In genomic region chr6:144710207-144710606, GRCh38 we compare ENCODE assay signal across 12 cellular contexts.
A peak's percentile ranks its signal among the peaks of the same experiment; 100 is the strongest.
DNase-seq lines count a peak whose midpoint lies in the region; ATAC-seq and TF ChIP-seq lines count a peak whose summit lies in the region.
"Had no signal": no experiment of that assay in that cellular context is flagged by ENCODE, and none has a peak within 500 bp of the region (broad histone marks: within the 10 kb centered on the region; RNA-seq: fewer than 3 reads in every experiment).

No MANE protein-coding gene starts in this region.

- H3K4ac ChIP-seq in IMR-90 (ENCODE audit: low read depth, low read length), result no peak overlapping the region

- H2AK5ac ChIP-seq in IMR-90 (ENCODE audit: low read depth, low read length), result no peak overlapping the region

- peak overlapping the region; percentile 43; the same call in 1 of the 2 replicates for H2BK120ac ChIP-seq in IMR-90 (ENCODE audit: low read depth, low read length)

- no peaks in the 10 kb centered on the region for H3K9me3 ChIP-seq in AG04450 (ENCODE audit: control insufficient read depth, insufficient read depth, low read length)
- no peaks in the 10 kb centered on the region for H3K9me3 ChIP-seq in IMR-90 (ENCODE audit: control insufficient read depth, insufficient read depth, low read length)
- no peaks in the 10 kb centered on the region for H3K9me3 ChIP-seq in breast epithelium
- H3K9me3 ChIP-seq in adrenal gland (replicated peaks in 1 of 3), result no peaks in the 10 kb centered on the region
- no peaks in the 10 kb centered on the region for H3K9me3 ChIP-seq in MM.1S (replicated peaks; ENCODE audit: insufficient read depth, low read length)
- H3K9me3 ChIP-seq: BLaER1 treated with 17β-estradiol and CSF1 and Interleukin-3, amounts not matched to agents 10 nM and 100 nM had no signal

- H3K27me3 ChIP-seq in AG04450 (ENCODE audit: control insufficient read depth, insufficient read depth, low read length), result no peaks in the 10 kb centered on the region
- H3K27me3 ChIP-seq in IMR-90 (ENCODE audit: control insufficient read depth, insufficient read depth, low read length), result no peaks in the 10 kb centered on the region
- no peaks in the 10 kb centered on the region for H3K27me3 ChIP-seq in breast epithelium
- H3K27me3 ChIP-seq in adrenal gland, result no peaks in the 10 kb centered on the region
- H3K27me3 ChIP-seq in MM.1S (replicated peaks; ENCODE audit: insufficient read depth, low read length), result no peaks in the 10 kb centered on the region
- H3K27me3 ChIP-seq: BLaER1 treated with 17β-estradiol and CSF1 and Interleukin-3, amounts not matched to agents 10 nM and 100 nM had no signal

- no peaks in the 10 kb centered on the region for H3K9me3 Mint-ChIP-seq in T-helper 2 cell treated with Interferon-gamma antibody and Interleukin-4, amounts not matched to agents 5 μg/mL and 100 μg/mL, for 36 hours
- H3K9me3 Mint-ChIP-seq in activated CD8-positive, alpha-beta T cell treated with anti-CD3 and anti-CD28 coated beads, Interleukin-2, amount 10 ng/mL, durations not matched to agents 7 days and 5 days (ENCODE audit: insufficient read depth), result no peaks in the 10 kb centered on the region
- H3K9me3 Mint-ChIP-seq: activated T-cell treated with anti-CD3 and anti-CD28 coated beads, Interleukin-2, amount 50 U/mL, for 72 hours; central memory CD8-positive, alpha-beta T cell had no signal

- H3F3A ChIP-seq in MM.1S (ENCODE audit: insufficient read depth, low read length), result peaks cover 12% of the 10 kb centered on the region

- no peak for TF ChIP-seq RAD21 in IMR-90 (IDR thresholded peaks at IDR 0.05; ENCODE audit: low read length)

- H2BK15ac ChIP-seq in IMR-90 (ENCODE audit: low read depth, low read length), result no peak overlapping the region

- no peak overlapping the region for H3K14ac ChIP-seq in IMR-90 (replicated peaks; ENCODE audit: low read depth, low read length)

- H3K4me2 ChIP-seq in IMR-90 (ENCODE audit: low read depth, low read length), result no peak overlapping the region
- H3K4me2 ChIP-seq in MM.1S (ENCODE audit: low read depth, low read length), result no peak overlapping the region
- H3K4me2 ChIP-seq: BLaER1 treated with 17β-estradiol and CSF1 and Interleukin-3, amounts not matched to agents 10 nM and 100 nM had no signal

- no peak overlapping the region for H2AK9ac ChIP-seq in IMR-90 (replicated peaks; ENCODE audit: low read depth, low read length, poor library complexity)

- no peak for TF ChIP-seq POLR2A in IMR-90 (IDR thresholded peaks at IDR 0.05; ENCODE audit: low read depth, low read length)
- TF ChIP-seq POLR2A in breast epithelium (IDR thresholded peaks at IDR 0.05), result no peak
- TF ChIP-seq POLR2A in adrenal gland (IDR thresholded peaks at IDR 0.05), result no peak

- H3K79me2 ChIP-seq in MM.1S (ENCODE audit: low read length), result no peaks in the 10 kb centered on the region

- H4K20me1 ChIP-seq in IMR-90 (ENCODE audit: insufficient read depth, low read length) (no peaks in the 10 kb centered on the region), MM.1S (ENCODE audit: insufficient read depth, low read length) (no peaks in the 10 kb centered on the region)

- DNase-seq in AG04450 (ENCODE audit: low read depth, low spot score) (peak; percentile 42), IMR-90 (peak; percentile 90), breast epithelium (ENCODE audit: low spot score in 2 of 2) (peak in 1 of 2 donors; percentile 40), iris pigment epithelial cell (ENCODE audit: low read depth) (peak; percentile 94), adrenal gland (no peak), MM.1S (no peak)
- no peak for DNase-seq in T-helper 2 cell treated with Interferon-gamma antibody and Interleukin-4, amounts not matched to agents 5 μg/mL and 100 μg/mL, for 36 hours (ENCODE audit: low spot score)
- DNase-seq in activated CD8-positive, alpha-beta T cell treated with anti-CD3 and anti-CD28 coated beads, Interleukin-2, amount 10 ng/mL, durations not matched to agents 7 days and 5 days, result no peak
- DNase-seq: activated T-cell treated with anti-CD3 and anti-CD28 coated beads, Interleukin-2, amount 50 U/mL, for 72 hours; NCI-H2029 treated with DMSO at 0.1 percent for 48 hours had no signal

- ATAC-seq in IMR-90 (ENCODE audit: low read depth), result peak; percentile 97
- ATAC-seq in activated CD8-positive, alpha-beta T cell treated with anti-CD3 and anti-CD28 coated beads, Interleukin-2, amount 10 ng/mL, durations not matched to agents 7 days and 5 days, result no peak

- no peak overlapping the region for H3K23ac ChIP-seq in IMR-90 (ENCODE audit: low read depth, low read length)

- no peak overlapping the region for H3K27ac ChIP-seq in AG04450 (ENCODE audit: low read depth, low read length)
- no peak overlapping the region for H3K27ac ChIP-seq in IMR-90 (ENCODE audit: insufficient read depth, low read length)
- peak overlapping the region; percentile 13 to 75 for H3K27ac ChIP-seq in breast epithelium
- H3K27ac ChIP-seq in adrenal gland, result no peak overlapping the region
- H3K27ac ChIP-seq in MM.1S (ENCODE audit: low read length), result no peak overlapping the region
- H3K27ac ChIP-seq: BLaER1 treated with 17β-estradiol and CSF1 and Interleukin-3, amounts not matched to agents 10 nM and 100 nM had no signal

- peaks cover 3 to 8% of the 10 kb centered on the region in 2 experiments; a peak in 2 of 4 replicates for H3K79me1 ChIP-seq in IMR-90 (ENCODE audit: low read depth in 1 of 2, low read length in 2 of 2)

- H3K9me2 ChIP-seq in MM.1S (replicated peaks; ENCODE audit: insufficient read depth, low read length), result no peaks in the 10 kb centered on the region

- no peak overlapping the region for H4K5ac ChIP-seq in IMR-90 (ENCODE audit: low read depth, low read length)

- no peak overlapping the region for H2AFZ ChIP-seq in IMR-90 (replicated peaks; ENCODE audit: low read length, poor library complexity)
- no peak overlapping the region for H2AFZ ChIP-seq in MM.1S (ENCODE audit: low read length)

- no peaks in the 10 kb centered on the region for H3K27me3 Mint-ChIP-seq in T-helper 2 cell treated with Interferon-gamma antibody and Interleukin-4, amounts not matched to agents 5 μg/mL and 100 μg/mL, for 36 hours (ENCODE audit: low read depth)
- no peaks in the 10 kb centered on the region for H3K27me3 Mint-ChIP-seq in activated CD8-positive, alpha-beta T cell treated with anti-CD3 and anti-CD28 coated beads, Interleukin-2, amount 10 ng/mL, durations not matched to agents 7 days and 5 days (ENCODE audit: low read depth)
- H3K27me3 Mint-ChIP-seq: central memory CD8-positive, alpha-beta T cell had no signal

- no peak overlapping the region for H3K4me3 Mint-ChIP-seq in T-helper 2 cell treated with Interferon-gamma antibody and Interleukin-4, amounts not matched to agents 5 μg/mL and 100 μg/mL, for 36 hours
- no peak overlapping the region for H3K4me3 Mint-ChIP-seq in activated CD8-positive, alpha-beta T cell treated with anti-CD3 and anti-CD28 coated beads, Interleukin-2, amount 10 ng/mL, durations not matched to agents 7 days and 5 days
- H3K4me3 Mint-ChIP-seq: activated T-cell treated with anti-CD3 and anti-CD28 coated beads, Interleukin-2, amount 50 U/mL, for 72 hours; central memory CD8-positive, alpha-beta T cell had no signal

- H3K4me1 Mint-ChIP-seq in T-helper 2 cell treated with Interferon-gamma antibody and Interleukin-4, amounts not matched to agents 5 μg/mL and 100 μg/mL, for 36 hours (ENCODE audit: low read depth), result peaks cover 8% of the 10 kb centered on the region
- no peaks in the 10 kb centered on the region for H3K4me1 Mint-ChIP-seq in activated CD8-positive, alpha-beta T cell treated with anti-CD3 and anti-CD28 coated beads, Interleukin-2, amount 10 ng/mL, durations not matched to agents 7 days and 5 days (ENCODE audit: low read depth)

- H3K9ac ChIP-seq in IMR-90 (ENCODE audit: low read depth, low read length) (no peak overlapping the region), MM.1S (ENCODE audit: low read length) (no peak overlapping the region)
- H3K9ac ChIP-seq: BLaER1 treated with 17β-estradiol and CSF1 and Interleukin-3, amounts not matched to agents 10 nM and 100 nM had no signal

- no peak overlapping the region for H2BK20ac ChIP-seq in IMR-90 (ENCODE audit: low read depth, low read length)

- CTCF ChIA-PET in AG04450 (lab: Charles Lee) (interaction anchor here (1.9 kb wide), 1 partner anchor 125 kb away, joined by 5 read pairs; no protein-coding TSS in a partner anchor), IMR-90 (lab: Yijun Ruan, JAX) (no interaction called here)
- CTCF ChIA-PET in activated CD8-positive, alpha-beta T cell treated with anti-CD3 and anti-CD28 coated beads, Interleukin-2, amount 10 ng/mL, durations not matched to agents 7 days and 5 days (lab: Charles Lee), result interaction anchor here (1.4 kb wide), 1 partner anchor 125 kb away, joined by 3 read pairs; no protein-coding TSS in a partner anchor

- H3K9me1 ChIP-seq in IMR-90 (ENCODE audit: insufficient read depth, low read length), result no peaks in the 10 kb centered on the region; the same call in 1 of the 2 replicates

- peak overlapping the region; percentile 61; the same call in 1 of the 2 replicates for H3K18ac ChIP-seq in IMR-90 (ENCODE audit: low read depth, low read length)

- no peak overlapping the region for H4K91ac ChIP-seq in IMR-90 (ENCODE audit: insufficient read depth, low read depth, low read length)

- in situ Hi-C loops in IMR-90 (cut with MboI; ENCODE audit: low sequenced_read_pairs), result no loop called here

- H3K4me1 ChIP-seq in IMR-90 (ENCODE audit: control insufficient read depth, insufficient read depth, low read length) (no peaks in the 10 kb centered on the region; the same call in 1 of the 2 replicates), breast epithelium (no peaks in the 10 kb centered on the region), adrenal gland (replicated peaks in 1 of 2) (no peaks in the 10 kb centered on the region), MM.1S (ENCODE audit: low read length) (peaks cover 11% of the 10 kb centered on the region)
- H3K4me1 ChIP-seq: BLaER1 treated with 17β-estradiol and CSF1 and Interleukin-3, amounts not matched to agents 10 nM and 100 nM had no signal

- H2BK5ac ChIP-seq in IMR-90 (ENCODE audit: low read depth, low read length, poor library complexity, severe bottlenecking), result peak overlapping the region; percentile 72

- POLR2A ChIA-PET in AG04450 (lab: Yijun Ruan, JAX) (no interaction called here), IMR-90 (lab: Charles Lee; ENCODE audit: unreplicated experiment) (no interaction called here)
- POLR2A ChIA-PET in activated CD8-positive, alpha-beta T cell treated with anti-CD3 and anti-CD28 coated beads, Interleukin-2, amount 10 ng/mL, durations not matched to agents 7 days and 5 days (lab: Charles Lee), result no interaction called here

- WGBS in IMR-90 (ENCODE audit: extremely low coverage in 2 of 2, insufficient read length in 1 of 2), 2 experiments, result no CpG with 5 or more reads among the region's 3 CpGs
- 94 to 98% (median 96%) methylated on average over 3 of the region's 3 CpGs for WGBS in adrenal gland, 4 donors

- H3K56ac ChIP-seq in IMR-90 (ENCODE audit: extremely low read depth, insufficient read depth, low read length), result no peak overlapping the region

- dilution Hi-C loops in IMR-90 (cut with HindIII; ENCODE audit: low sequenced_read_pairs, unreplicated experiment), result no loop called here

- intact Hi-C loops in IMR-90 (cut with micrococcal nuclease) (no loop called here), breast epithelium (cut with DNase I; ENCODE audit: low total_unique reads) (no loop called here), adrenal gland (cut with DNase I) (no loop called here)

- TF ChIP-seq CTCF in AG04450 (IDR thresholded peaks at IDR 0.05; ENCODE audit: low read depth, low read length) (no peak), IMR-90 (conservative IDR thresholded peaks at IDR 0.05; ENCODE audit: low read depth, low read length) (no peak), breast epithelium (IDR thresholded peaks at IDR 0.05) (no peak), adrenal gland (IDR thresholded peaks at IDR 0.05) (no peak), MM.1S (IDR thresholded peaks at IDR 0.05; ENCODE audit: low read length) (no peak)

- H3K4me3 ChIP-seq in AG04450 (ENCODE audit: low read depth, low read length) (no peak overlapping the region), IMR-90 (ENCODE audit: insufficient read depth, low read depth, low read length) (no peak overlapping the region), breast epithelium (no peak overlapping the region), adrenal gland (no peak overlapping the region), MM.1S (ENCODE audit: low read length) (no peak overlapping the region)
- H3K4me3 ChIP-seq: BLaER1 treated with 17β-estradiol and CSF1 and Interleukin-3, amounts not matched to agents 10 nM and 100 nM had no signal

- peaks cover 5% of the 10 kb centered on the region for H3K36me3 Mint-ChIP-seq in T-helper 2 cell treated with Interferon-gamma antibody and Interleukin-4, amounts not matched to agents 5 μg/mL and 100 μg/mL, for 36 hours (ENCODE audit: low read depth)
- H3K36me3 Mint-ChIP-seq in activated CD8-positive, alpha-beta T cell treated with anti-CD3 and anti-CD28 coated beads, Interleukin-2, amount 10 ng/mL, durations not matched to agents 7 days and 5 days (ENCODE audit: low read depth), result peaks cover 13% of the 10 kb centered on the region

- no peak overlapping the region for H3K27ac Mint-ChIP-seq in T-helper 2 cell treated with Interferon-gamma antibody and Interleukin-4, amounts not matched to agents 5 μg/mL and 100 μg/mL, for 36 hours
- no peak overlapping the region for H3K27ac Mint-ChIP-seq in activated CD8-positive, alpha-beta T cell treated with anti-CD3 and anti-CD28 coated beads, Interleukin-2, amount 10 ng/mL, durations not matched to agents 7 days and 5 days
- H3K27ac Mint-ChIP-seq: activated T-cell treated with anti-CD3 and anti-CD28 coated beads, Interleukin-2, amount 50 U/mL, for 72 hours had no signal

- no peak overlapping the region for H4K8ac ChIP-seq in IMR-90 (ENCODE audit: low read depth in 2 of 2, low read length in 2 of 2)

- no TSS peak for BruUV-seq in IMR-90 (replicated peaks; lab: Mats Ljungman, UMichigan)

- H3K36me3 ChIP-seq in IMR-90 (ENCODE audit: control insufficient read depth, insufficient read depth, low read length) (no peaks in the 10 kb centered on the region), breast epithelium (no peaks in the 10 kb centered on the region), adrenal gland (replicated peaks in 1 of 2) (no peaks in the 10 kb centered on the region), MM.1S (replicated peaks; ENCODE audit: insufficient read depth, low read length) (no peaks in the 10 kb centered on the region)

Comparison
In these comparisons a context has a peak if more than half of its experiments do, and no peak if none do; other contexts are left out.
1. DNase-seq: peak in AG04450 (single experiment), IMR-90 (single experiment) and iris pigment epithelial cell (single experiment); none in T-helper 2 cell treated with Interferon-gamma antibody and Interleukin-4, amounts not matched to agents 5 μg/mL and 100 μg/mL, for 36 hours (single experiment), activated CD8-positive, alpha-beta T cell treated with anti-CD3 and anti-CD28 coated beads, Interleukin-2, amount 10 ng/mL, durations not matched to agents 7 days and 5 days (single experiment), adrenal gland (0 of 7) and MM.1S (single experiment).
2. H3K27ac ChIP-seq: peak in breast epithelium (2 of 2); none in AG04450 (single experiment), IMR-90 (single experiment), adrenal gland (0 of 5) and MM.1S (single experiment).